In the genomic region with DNA sequence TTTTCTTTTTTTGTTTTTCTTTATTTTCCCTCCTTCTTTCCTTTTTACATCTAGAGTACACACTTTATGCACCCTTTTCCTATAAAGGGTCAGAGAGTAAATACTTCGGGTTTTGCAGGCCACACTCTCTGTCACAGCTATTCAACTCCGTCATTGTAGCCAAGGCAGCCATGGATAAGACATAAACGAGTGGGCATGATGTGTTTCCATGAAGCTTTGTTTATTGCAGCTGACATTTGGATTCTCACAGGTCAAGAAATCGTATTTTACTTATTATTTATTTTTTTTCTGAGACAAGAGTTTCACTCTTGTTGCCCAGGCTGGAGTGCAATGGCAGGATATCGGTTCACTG, we compare ENCODE assay signal across 13 cellular contexts. TPM values are rescaled to one million over a fixed set of nuclear protein-coding genes. Genes with fewer than 3 reads are reported as not detected.
DNase-seq lines count a peak whose midpoint lies in the region; ATAC-seq and TF ChIP-seq lines count a peak whose summit lies in the region.
"Had no signal": no experiment of that assay in that cellular context is flagged by ENCODE, and none has a peak within 500 bp of the region (broad histone marks: within the 10 kb centered on the region; RNA-seq: fewer than 3 reads in every experiment).

No MANE protein-coding gene starts in this region.

- H3K79me1 ChIP-seq in mesenchymal stem cell (replicated peaks; ENCODE audit: low read length, poor library complexity, severe bottlenecking): no peaks in the 10 kb centered on the region

- no peak overlapping the region for H2BK12ac ChIP-seq in mesenchymal stem cell (ENCODE audit: low read length in 2 of 2)

- H3K4me2 ChIP-seq in mesenchymal stem cell (ENCODE audit: low read length, poor library complexity, severe bottlenecking): no peak overlapping the region

- no peak for TF ChIP-seq EP300 in transverse colon (IDR thresholded peaks at IDR 0.05; ENCODE audit: low read depth)

- H3K27me3 ChIP-seq in mesenchymal stem cell (ENCODE audit: control insufficient read depth in 1 of 2, insufficient read depth in 1 of 2, low read length in 2 of 2): no peaks in the 10 kb centered on the region
- peaks cover 3% of the 10 kb centered on the region for H3K27me3 ChIP-seq in transverse colon
- H3K27me3 ChIP-seq: BE2C, cardiac muscle cell had no signal

- ATAC-seq in GM18517 (IDR thresholded peaks at IDR 0.05; ENCODE audit: unreplicated experiment) (no peak), GM19395 (IDR thresholded peaks at IDR 0.05; ENCODE audit: unreplicated experiment) (no peak)

- no peak overlapping the region for H2BK5ac ChIP-seq in mesenchymal stem cell (ENCODE audit: low read depth, low read length, poor library complexity, severe bottlenecking)

- H3K4me1 ChIP-seq in mesenchymal stem cell (ENCODE audit: control insufficient read depth, insufficient read depth, low read depth, low read length): peaks cover 4% of the 10 kb centered on the region
- H3K4me1 ChIP-seq in transverse colon: peaks cover 6 to 9% (median 8%) of the 10 kb centered on the region in 4 donors
- H3K4me1 ChIP-seq: BE2C had no signal

- peak overlapping the region; percentile 61 to 75 for H3K4ac ChIP-seq in mesenchymal stem cell (ENCODE audit: low read depth in 1 of 2, low read length in 2 of 2)

- H3K27ac ChIP-seq in mesenchymal stem cell (ENCODE audit: low read length, poor library complexity, severe bottlenecking) (no peak overlapping the region), transverse colon (peak overlapping the region; percentile 70 to 78 (median 76))

- H3K9me3 ChIP-seq in mesenchymal stem cell (ENCODE audit: control insufficient read depth, low read length) (peaks cover 6% of the 10 kb centered on the region), transverse colon (no peaks in the 10 kb centered on the region)
- H3K9me3 ChIP-seq: BE2C had no signal

- no peak overlapping the region for H4K91ac ChIP-seq in mesenchymal stem cell (ENCODE audit: low read length)

- peak overlapping the region; percentile 55 for H3K4me3 Mint-ChIP-seq in activated naive CD4-positive, alpha-beta T cell treated with anti-CD3 and anti-CD28 coated beads, Interleukin-2, amount 50 U/mL, for 24 hours
- H3K4me3 Mint-ChIP-seq in activated T-helper 1 cell treated with anti-CD3 and anti-CD28 coated beads, Interleukin-12 subunit alpha, Interleukin-12 subunit beta, Interleukin-2, Interleukin-4 antibody, amounts not matched to agents 30 ng/mL and 10 ng/mL and 1 ng/mL, durations not matched to agents 14 hours and 24 hours and 36 hours: peak overlapping the region; percentile 42

- peaks cover 3% of the 10 kb centered on the region for H3K36me3 Mint-ChIP-seq in activated naive CD4-positive, alpha-beta T cell treated with anti-CD3 and anti-CD28 coated beads, Interleukin-2, amount 50 U/mL, for 24 hours
- H3K36me3 Mint-ChIP-seq in activated T-helper 1 cell treated with anti-CD3 and anti-CD28 coated beads, Interleukin-12 subunit alpha, Interleukin-12 subunit beta, Interleukin-2, Interleukin-4 antibody, amounts not matched to agents 30 ng/mL and 10 ng/mL and 1 ng/mL, durations not matched to agents 14 hours and 24 hours and 36 hours (ENCODE audit: low read depth): no peaks in the 10 kb centered on the region

- no peak overlapping the region for H2BK120ac ChIP-seq in mesenchymal stem cell (ENCODE audit: low read depth, low read length)

- H3K4me1 Mint-ChIP-seq in activated naive CD4-positive, alpha-beta T cell treated with anti-CD3 and anti-CD28 coated beads, Interleukin-2, amount 50 U/mL, for 24 hours: peaks cover 4% of the 10 kb centered on the region
- H3K4me1 Mint-ChIP-seq in activated T-helper 1 cell treated with anti-CD3 and anti-CD28 coated beads, Interleukin-12 subunit alpha, Interleukin-12 subunit beta, Interleukin-2, Interleukin-4 antibody, amounts not matched to agents 30 ng/mL and 10 ng/mL and 1 ng/mL, durations not matched to agents 14 hours and 24 hours and 36 hours (ENCODE audit: low read depth): peaks cover 10% of the 10 kb centered on the region

- H3K4me3 ChIP-seq in mesenchymal stem cell (ENCODE audit: insufficient read depth in 1 of 2, low read depth in 1 of 2, low read length in 2 of 2) (peak overlapping the region in 1 of 2 experiments; percentile 74), transverse colon (peak overlapping the region in 1 of 4 donors; percentile 51)

- no peak for TF ChIP-seq POLR2A in transverse colon (IDR thresholded peaks at IDR 0.05)

- H3K14ac ChIP-seq in mesenchymal stem cell (ENCODE audit: low read length in 2 of 2): no peak overlapping the region

- H3K9me3 Mint-ChIP-seq in activated naive CD4-positive, alpha-beta T cell treated with anti-CD3 and anti-CD28 coated beads, Interleukin-2, amount 50 U/mL, for 24 hours: peaks cover 5% of the 10 kb centered on the region
- no peaks in the 10 kb centered on the region for H3K9me3 Mint-ChIP-seq in activated T-helper 1 cell treated with anti-CD3 and anti-CD28 coated beads, Interleukin-12 subunit alpha, Interleukin-12 subunit beta, Interleukin-2, Interleukin-4 antibody, amounts not matched to agents 30 ng/mL and 10 ng/mL and 1 ng/mL, durations not matched to agents 14 hours and 24 hours and 36 hours

- 70% methylated on average over 4 of the region's 5 CpGs for WGBS in mesenchymal stem cell
- 64 to 69% methylated on average over 2 to 5 of the region's 5 CpGs for WGBS in transverse colon (ENCODE audit: low coverage in 1 of 2), 2 donors

- H2BK15ac ChIP-seq in mesenchymal stem cell (ENCODE audit: low read depth, poor library complexity, severe bottlenecking): no peak overlapping the region

- peaks cover 15% of the 10 kb centered on the region for H3K27me3 Mint-ChIP-seq in activated naive CD4-positive, alpha-beta T cell treated with anti-CD3 and anti-CD28 coated beads, Interleukin-2, amount 50 U/mL, for 24 hours
- peaks cover 5% of the 10 kb centered on the region for H3K27me3 Mint-ChIP-seq in activated T-helper 1 cell treated with anti-CD3 and anti-CD28 coated beads, Interleukin-12 subunit alpha, Interleukin-12 subunit beta, Interleukin-2, Interleukin-4 antibody, amounts not matched to agents 30 ng/mL and 10 ng/mL and 1 ng/mL, durations not matched to agents 14 hours and 24 hours and 36 hours (ENCODE audit: insufficient read depth)

- TF ChIP-seq CTCF in transverse colon (IDR thresholded peaks at IDR 0.05): no peak

- H3K18ac ChIP-seq in mesenchymal stem cell (ENCODE audit: low read depth in 1 of 2, low read length in 2 of 2): no peak overlapping the region

- H3K9ac ChIP-seq in mesenchymal stem cell (ENCODE audit: low read length): peak overlapping the region; percentile 85

- no peak overlapping the region for H2AK5ac ChIP-seq in mesenchymal stem cell (ENCODE audit: low read length, severe bottlenecking)

- no peak for DNase-seq in activated naive CD4-positive, alpha-beta T cell treated with anti-CD3 and anti-CD28 coated beads, Interleukin-2, amount 50 U/mL, for 16 hours
- no peak for DNase-seq in activated T-helper 1 cell treated with anti-CD3 and anti-CD28 coated beads, Interleukin-12 subunit alpha, Interleukin-12 subunit beta, Interleukin-2, Interleukin-4 antibody, amounts not matched to agents 30 ng/mL and 10 ng/mL and 1 ng/mL, durations not matched to agents 14 hours and 24 hours and 36 hours (ENCODE audit: low spot score)
- DNase-seq in mesenchymal stem cell (peak; percentile 60), transverse colon (no peak), NCI-H2196 (lab: John Stamatoyannopoulos, UW; ENCODE audit: unreplicated experiment) (no peak)
- DNase-seq: BE2C; GDM1; NCI-H187; stimulated activated CD4-positive, alpha-beta T cell treated with anti-CD3 and anti-CD28 coated beads, Interleukin-2, amount 100 ng/mL, for 24 hours had no signal

- no peak overlapping the region for H3K23ac ChIP-seq in mesenchymal stem cell (ENCODE audit: low read length in 2 of 2)

- no peak overlapping the region for H2AFZ ChIP-seq in mesenchymal stem cell (ENCODE audit: low read depth, low read length)

- no peak overlapping the region for H3K27ac Mint-ChIP-seq in activated naive CD4-positive, alpha-beta T cell treated with anti-CD3 and anti-CD28 coated beads, Interleukin-2, amount 50 U/mL, for 24 hours
- H3K27ac Mint-ChIP-seq in activated T-helper 1 cell treated with anti-CD3 and anti-CD28 coated beads, Interleukin-12 subunit alpha, Interleukin-12 subunit beta, Interleukin-2, Interleukin-4 antibody, amounts not matched to agents 30 ng/mL and 10 ng/mL and 1 ng/mL, durations not matched to agents 14 hours and 24 hours and 36 hours: peak overlapping the region; percentile 64

- no peaks in the 10 kb centered on the region for H3K36me3 ChIP-seq in mesenchymal stem cell (ENCODE audit: control insufficient read depth in 1 of 2, insufficient read depth in 2 of 2, low read depth in 1 of 2, low read length in 2 of 2)
- H3K36me3 ChIP-seq in transverse colon: no peaks in the 10 kb centered on the region
- H3K36me3 ChIP-seq: BE2C, cardiac muscle cell had no signal

- in situ Hi-C loops in transverse colon (cut with MboI; ENCODE audit: low pct_ligation_motif_present in 1 of 4, low pct_unique_long_range_greater_than_20kb in 1 of 4, low sequenced_read_pairs in 3 of 4): no loop called here

- peak overlapping the region; percentile 14 for H4K8ac ChIP-seq in mesenchymal stem cell (ENCODE audit: low read length)

- intact Hi-C loops in activated T-helper 1 cell treated with anti-CD3 and anti-CD28 coated beads, Interleukin-12 subunit alpha, Interleukin-12 subunit beta, Interleukin-2, Interleukin-4 antibody, amounts not matched to agents 30 ng/mL and 10 ng/mL and 1 ng/mL, durations not matched to agents 14 hours and 24 hours and 36 hours (cut with micrococcal nuclease): no loop called here
- intact Hi-C loops in transverse colon (cut with DNase I; ENCODE audit: low total_unique reads): no loop called here

RNA-seq across cellular contexts. Expression of a gene that starts 40.4 kb away (rescaled TPM):
- not detected in 2 replicates for total RNA-seq in activated T-helper 1 cell treated with anti-CD3 and anti-CD28 coated beads, Interleukin-12 subunit alpha, Interleukin-12 subunit beta, Interleukin-2, Interleukin-4 antibody, amounts not matched to agents 30 ng/mL and 10 ng/mL and 1 ng/mL, durations not matched to agents 14 hours and 24 hours and 36 hours
- polyA plus RNA-seq in mesenchymal stem cell (2013, experiment 1 of 2): not detected
- 0.10 TPM for polyA plus RNA-seq in mesenchymal stem cell (2013, experiment 2 of 2)
- total RNA-seq in transverse colon: not detected
- total RNA-seq: cardiac muscle cell had no signal
